Comparison of ENCODE assay signal across 1 cellular context in genomic region chr2:105803337-105803736, GRCh38.
TF ChIP-seq lines count a peak whose summit lies in the region.

No MANE protein-coding gene starts in this region.

TF ChIP-seq in GM12878, 131 proteins besides CTCF, POLR2A, EP300 and RAD21 (continued from another document):
- TF ChIP-seq SKIL (IDR thresholded peaks at IDR 0.05; ENCODE audit: low read depth, poor library complexity, severe bottlenecking), result peak; percentile 77
- no peak for TF ChIP-seq CREB1 (IDR thresholded peaks at IDR 0.05; ENCODE audit: low read depth)
- no peak for TF ChIP-seq E4F1 (IDR thresholded peaks at IDR 0.05; ENCODE audit: borderline replicate concordance, partially characterized antibody)
- TF ChIP-seq POLR2AphosphoS2 (IDR thresholded peaks at IDR 0.05; ENCODE audit: low read depth, low read length), result no peak
- no peak for TF ChIP-seq SREBF2 (IDR thresholded peaks at IDR 0.05; ENCODE audit: low read length)
- peak; percentile 90; the same call in 1 of the 2 replicates for TF ChIP-seq PAX8 (IDR thresholded peaks at IDR 0.05)
- no peak for TF ChIP-seq CBX5 (IDR thresholded peaks at IDR 0.05; ENCODE audit: low read depth)
- TF ChIP-seq IKZF1 (conservative IDR thresholded peaks at IDR 0.05), result peak; percentile 93
- TF ChIP-seq SIN3A (IDR thresholded peaks at IDR 0.05; ENCODE audit: low read depth, low read length), result no peak
- TF ChIP-seq ZNF217 (IDR thresholded peaks at IDR 0.05), result 0 out of 2 replicates have a peak, but pooled peaks have one; percentile 24
- TF ChIP-seq ATF3 (IDR thresholded peaks at IDR 0.05; ENCODE audit: borderline replicate concordance, extremely low read depth, low read depth, low read length), result no peak
- no peak for TF ChIP-seq RB1 (IDR thresholded peaks at IDR 0.05; ENCODE audit: borderline replicate concordance)
- TF ChIP-seq MTA3 (IDR thresholded peaks at IDR 0.05; ENCODE audit: borderline replicate concordance, low read length), result no peak
- peak; percentile 42; the same call in 1 of the 2 replicates for TF ChIP-seq PAX5 (IDR thresholded peaks at IDR 0.05; ENCODE audit: borderline replicate concordance, low read depth, low read length)
- TF ChIP-seq JUND (IDR thresholded peaks at IDR 0.05; ENCODE audit: low read depth, low read length), result 0 out of 2 replicates have a peak, but pooled peaks have one; percentile 39
- TF ChIP-seq ZNF274 (IDR thresholded peaks at IDR 0.05; ENCODE audit: insufficient read depth, insufficient read length), result no peak
- TF ChIP-seq RUNX3 (IDR thresholded peaks at IDR 0.05; ENCODE audit: low read length), result peak; percentile 78
- no peak for TF ChIP-seq FOXK2 (IDR thresholded peaks at IDR 0.05)
- TF ChIP-seq HDAC2 (IDR thresholded peaks at IDR 0.05), result no peak
- no peak for TF ChIP-seq REST (IDR thresholded peaks at IDR 0.05; ENCODE audit: low read depth, low read length)
